17 cellular contexts compared by ENCODE assay signal in genomic region chr3:157441102-157441622, GRCh38. TPM values are rescaled to one million over a fixed set of nuclear protein-coding genes. Genes with fewer than 3 reads are reported as not detected.
"Had no signal": no experiment of that assay in that cellular context is flagged by ENCODE, and none has a peak within 500 bp of the region (broad histone marks: within the 10 kb centered on the region; RNA-seq: fewer than 3 reads in every experiment).

No MANE protein-coding gene starts in this region.

- H3K27me3 ChIP-seq: pancreas, sigmoid colon, thyroid gland had no signal

- H3K4me3 ChIP-seq: pancreas, sigmoid colon, thyroid gland had no signal

- H3K36me3 ChIP-seq: pancreas, sigmoid colon, thyroid gland had no signal

- H3K4me1 ChIP-seq: pancreas had no signal

- H3K27ac ChIP-seq: pancreas, sigmoid colon, thyroid gland had no signal

- ATAC-seq: activated naive CD4-positive, alpha-beta T cell treated with anti-CD3 and anti-CD28 coated beads, Interleukin-2, amount 50 U/mL, for 72 hours; left ventricle myocardium superior; pancreas had no signal

- H3K9me3 ChIP-seq: pancreas, sigmoid colon, thyroid gland had no signal

- DNase-seq: activated B cell treated with CpG ODN at 0.5 μM for 24 hours; activated CD4-positive, alpha-beta memory T cell treated with anti-CD3 and anti-CD28 coated beads for 36 hours; activated CD4-positive, alpha-beta T cell treated with anti-CD3 and anti-CD28 coated beads for 4 hours; activated gamma-delta T cell treated with Interleukin-2 at 50 U/mL for 16 hours; activated T-cell treated with anti-CD3 and anti-CD28 coated beads for 4 hours; endodermal cell; left ventricle myocardium superior; pancreas; sigmoid colon; stimulated activated CD4-positive, alpha-beta T cell treated with anti-CD3 and anti-CD28 coated beads, Interleukin-12 subunit alpha, Interleukin-12 subunit beta, amount 100 ng/mL, for 4 hours; stimulated activated CD4-positive, alpha-beta T cell treated with anti-CD3 and anti-CD28 coated beads, Interleukin-1b, Interleukin-23, amount 100 ng/mL, for 48 hours; stimulated activated CD8-positive, alpha-beta memory T cell treated with anti-CD3 and anti-CD28 coated beads, Interleukin-4, amount 100 ng/mL, for 48 hours; stimulated activated naive CD4-positive, alpha-beta T cell treated with Interleukin-2 at 50 U/mL for 16 hours; thyroid gland had no signal

- FAIRE-seq: colon, pancreas had no signal

RNA-seq across cellular contexts. Expression of gene PTX3, which starts 4.5 kb away (rescaled TPM):
- total RNA-seq: activated B cell treated with CpG ODN at 0.5 μM for 24 hours; activated T-helper 1 cell treated with anti-CD3 and anti-CD28 coated beads, Interleukin-12 subunit alpha, Interleukin-12 subunit beta, Interleukin-2, Interleukin-4 antibody, amounts not matched to agents 30 ng/mL and 10 ng/mL and 1 ng/mL, durations not matched to agents 14 hours and 24 hours and 36 hours had no signal
